ENCODE assay signal across 27 cellular contexts in the genomic region with DNA sequence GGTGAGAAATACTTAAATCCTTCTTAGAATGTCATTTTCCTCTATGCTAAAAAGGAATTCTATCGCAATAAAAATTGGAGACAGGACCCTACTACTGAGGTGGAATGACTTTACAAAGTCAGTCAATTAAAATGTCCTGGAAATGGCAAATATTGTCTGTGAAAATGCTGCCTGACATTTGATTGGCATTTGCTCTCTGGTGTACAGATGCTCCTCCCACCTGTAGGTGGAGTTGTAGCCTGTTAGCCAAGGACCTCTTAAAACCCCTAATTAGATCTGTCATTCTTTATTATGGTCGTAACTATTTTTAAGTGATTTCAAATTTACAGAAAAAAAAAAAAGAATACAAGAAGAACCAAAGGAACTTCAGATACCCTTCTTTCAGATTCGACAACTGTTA.
A peak's percentile ranks its signal among the peaks of the same experiment; 100 is the strongest.
DNase-seq lines count a peak whose midpoint lies in the region; ATAC-seq, FAIRE-seq and TF ChIP-seq lines count a peak whose summit lies in the region.
"Had no signal": no experiment of that assay in that cellular context is flagged by ENCODE, and none has a peak within 500 bp of the region (broad histone marks: within the 10 kb centered on the region; RNA-seq: fewer than 3 reads in every experiment).

No MANE protein-coding gene starts in this region.

- no peaks in the 10 kb centered on the region for H3F3A ChIP-seq in Loucy (ENCODE audit: low read depth)

- no peaks in the 10 kb centered on the region for H3K9me2 ChIP-seq in Loucy (replicated peaks; ENCODE audit: low read depth, low read length)

- no TSS peak for BruUV-seq in GM12878 (replicated peaks; lab: Mats Ljungman, UMichigan)

- H3K9ac ChIP-seq in Loucy (ENCODE audit: low read depth, low read length, poor library complexity, severe bottlenecking) (no peak overlapping the region), GM12878 (ENCODE audit: control insufficient read depth, insufficient read depth, low read length) (no peak overlapping the region)

- ATAC-seq in GM12878 (no peak), psoas muscle (no peak), lower lobe of right lung (no peak)
- ATAC-seq: activated CD8-positive, alpha-beta memory T cell treated with anti-CD3 and anti-CD28 coated beads, Interleukin-2, amount 10 ng/mL, durations not matched to agents 7 days and 5 days; gastrocnemius medialis; natural killer cell; SK-N-SH treated with all-trans-retinoic acid at 6 μM for 48 hours had no signal

- H3K36me3 ChIP-seq in Loucy (ENCODE audit: insufficient read depth, low read length) (no peaks in the 10 kb centered on the region), GM12878 (ENCODE audit: control insufficient read depth in 2 of 2, insufficient read depth in 2 of 2, low read length in 1 of 2) (no peaks in the 10 kb centered on the region), psoas muscle (ENCODE audit: insufficient read depth in 1 of 2, low read depth in 1 of 2) (no peaks in the 10 kb centered on the region), lower lobe of right lung (no peaks in the 10 kb centered on the region)
- H3K36me3 ChIP-seq: gastrocnemius medialis, stomach, tibial nerve had no signal

- H3K27me3 ChIP-seq in Loucy (ENCODE audit: insufficient read depth, low read length, poor library complexity, severe bottlenecking), result no peaks in the 10 kb centered on the region
- no peaks in the 10 kb centered on the region; a peak in 1 of 4 replicates for H3K27me3 ChIP-seq in GM12878 (replicated peaks in 1 of 2; ENCODE audit: control insufficient read depth in 2 of 2, insufficient read depth in 2 of 2, low read length in 1 of 2)
- no peaks in the 10 kb centered on the region for H3K27me3 ChIP-seq in psoas muscle (ENCODE audit: insufficient read depth in 3 of 3, low read length in 2 of 3)
- H3K27me3 ChIP-seq in lower lobe of right lung (ENCODE audit: low read depth), result no peaks in the 10 kb centered on the region
- H3K27me3 ChIP-seq: gastrocnemius medialis, stomach, tibial nerve had no signal

- no peak overlapping the region for H3K4me3 ChIP-seq in GM12864 (ENCODE audit: low read depth, low read length)
- H3K4me3 ChIP-seq in Loucy (ENCODE audit: low read length, poor library complexity, severe bottlenecking), result no peak overlapping the region
- no peak overlapping the region for H3K4me3 ChIP-seq in GM12878
- H3K4me3 ChIP-seq in psoas muscle, result no peak overlapping the region
- no peak overlapping the region for H3K4me3 ChIP-seq in lower lobe of right lung
- H3K4me3 ChIP-seq: coronary artery, gastrocnemius medialis, stomach, tibial nerve had no signal

- POLR2A ChIA-PET in GM12878 (lab: Charles Lee), result no interaction called here

- H4K20me1 ChIP-seq in Loucy (ENCODE audit: insufficient read depth, low read length, poor library complexity, severe bottlenecking) (no peaks in the 10 kb centered on the region), GM12878 (ENCODE audit: control insufficient read depth, insufficient read depth) (no peaks in the 10 kb centered on the region)

- in situ Hi-C loops in GM12878 (cut with MboI), result no loop called here

- H3K79me2 ChIP-seq in Loucy (ENCODE audit: insufficient read depth, low read length) (no peaks in the 10 kb centered on the region), GM12878 (ENCODE audit: control insufficient read depth, insufficient read depth, low read length) (no peaks in the 10 kb centered on the region)

- 12% methylated on average over 3 of the region's 3 CpGs for WGBS in GM12878 (ENCODE audit: insufficient coverage, insufficient replicate concordance, low lambda C conversion rate, missing lambda C conversion rate)
- 77 to 81% (median 78%) methylated on average over 3 of the region's 3 CpGs for WGBS in psoas muscle, 3 donors

- no peak for TF ChIP-seq POLR2A in GM12878 (IDR thresholded peaks at IDR 0.05; ENCODE audit: low read depth, low read length)

- SMC1A ChIA-PET in GM12878 (lab: Charles Lee; ENCODE audit: uncharacterized antibody, unreplicated experiment), result no interaction called here

- H3K4me2 ChIP-seq in Loucy (ENCODE audit: low read depth, low read length, poor library complexity, severe bottlenecking) (no peak overlapping the region), GM12878 (ENCODE audit: control insufficient read depth, insufficient read depth) (no peak overlapping the region)

- TF ChIP-seq CTCF in GM12864 (IDR thresholded peaks at IDR 0.05; ENCODE audit: low read depth, low read length, missing control alignments) (peak; percentile 22), Loucy (conservative IDR thresholded peaks at IDR 0.05; ENCODE audit: low read length) (peak; percentile 16; the same call in 1 of the 2 replicates), GM12878 (IDR thresholded peaks at IDR 0.05 in 2 of 3, conservative IDR thresholded peaks at IDR 0.05 in 1 of 3; ENCODE audit: control insufficient read depth in 2 of 3, extremely low read depth in 1 of 3, insufficient read depth in 1 of 3, low read depth in 3 of 3, low read length in 3 of 3) (no peak; a peak in 1 of 6 replicates), psoas muscle (IDR thresholded peaks at IDR 0.05) (peak; percentile 33), lower lobe of right lung (IDR thresholded peaks at IDR 0.05) (no peak)

- FAIRE-seq in GM12878 (lab: Jason Lieb, UNC), result no peak
- FAIRE-seq: bronchial epithelial cell, RCC 7860 had no signal

- TF ChIP-seq RAD21 in GM12878 (IDR thresholded peaks at IDR 0.05; ENCODE audit: insufficient read depth, low read depth, low read length), result no peak

- no peaks in the 10 kb centered on the region for H3K4me1 ChIP-seq in Loucy (ENCODE audit: insufficient read depth, low read length, poor library complexity, severe bottlenecking)
- no peaks in the 10 kb centered on the region for H3K4me1 ChIP-seq in GM12878 (ENCODE audit: control insufficient read depth, insufficient read depth, low read length)
- no peaks in the 10 kb centered on the region for H3K4me1 ChIP-seq in psoas muscle
- H3K4me1 ChIP-seq in lower lobe of right lung, result no peaks in the 10 kb centered on the region
- H3K4me1 ChIP-seq: gastrocnemius medialis, stomach, tibial nerve had no signal

- no peak for TF ChIP-seq EP300 in GM12878 (IDR thresholded peaks at IDR 0.05; ENCODE audit: borderline replicate concordance in 1 of 2, control insufficient read depth in 1 of 2, low read depth in 2 of 2, low read length in 2 of 2)

- no peak overlapping the region for H2AFZ ChIP-seq in Loucy (ENCODE audit: low read length)
- no peak overlapping the region for H2AFZ ChIP-seq in GM12878 (ENCODE audit: control insufficient read depth, low read depth, low read length)

- H3K27ac ChIP-seq in GM12878 (ENCODE audit: control insufficient read depth, insufficient read depth), result no peak overlapping the region
- no peak overlapping the region for H3K27ac ChIP-seq in psoas muscle
- H3K27ac ChIP-seq in lower lobe of right lung, result no peak overlapping the region
- H3K27ac ChIP-seq: coronary artery, gastrocnemius medialis, stomach, tibial nerve had no signal

- CTCF ChIA-PET in GM12878 (lab: Yijun Ruan, JAX), result no interaction called here

- intact Hi-C loops in GM12878 (cut with micrococcal nuclease; ENCODE audit: unreplicated experiment) (no loop called here), psoas muscle (cut with DNase I) (loop anchor here in 1 of 2 donors (5.0 kb wide), 1 partner anchor 360 kb away; no protein-coding TSS in a partner anchor), lower lobe of right lung (cut with DNase I) (no loop called here), posterior vena cava (cut with DNase I) (no loop called here)

- RAD21 ChIA-PET in GM12878 (lab: Charles Lee; ENCODE audit: unreplicated experiment), result no interaction called here

- H3K9me3 ChIP-seq in Loucy (ENCODE audit: insufficient read depth, low read depth, low read length) (no peaks in the 10 kb centered on the region), GM12878 (replicated peaks; ENCODE audit: control insufficient read depth, insufficient read depth, low read length) (no peaks in the 10 kb centered on the region), psoas muscle (no peaks in the 10 kb centered on the region), lower lobe of right lung (no peaks in the 10 kb centered on the region)
- H3K9me3 ChIP-seq: gastrocnemius medialis, stomach, tibial nerve had no signal

- DNase-seq in GM12864 (ENCODE audit: low read depth), result no peak
- DNase-seq in GM12878 (ENCODE audit: low read depth, low spot score), result no peak
- no peak for DNase-seq in psoas muscle
- DNase-seq in NCI-H526 treated with DMSO at 0.1 percent for 48 hours (lab: John Stamatoyannopoulos, UW), result no peak
- no peak for DNase-seq in lower lobe of right lung
- no peak for DNase-seq in posterior vena cava (ENCODE audit: low spot score)
- DNase-seq: activated CD4-positive, alpha-beta T cell treated with anti-CD3 and anti-CD28 coated beads, Interleukin-2, amount 50 U/mL, for 1 hour; activated CD8-positive, alpha-beta memory T cell treated with anti-CD3 and anti-CD28 coated beads, Interleukin-2, amount 10 ng/mL, durations not matched to agents 7 days and 5 days; activated naive CD4-positive, alpha-beta T cell treated with anti-CD3 and anti-CD28 coated beads, Interleukin-2, amount 10 ng/mL, durations not matched to agents 7 days and 5 days; amygdala; DMS53; gastrocnemius medialis; GF-D8; hypothalamus; midbrain; natural killer cell; NCI-H1048; NCI-H187; NCI-H226; posterior cingulate gyrus; stomach had no signal

TF ChIP-seq in GM12878, 131 proteins besides CTCF, POLR2A, EP300 and RAD21:
- TF ChIP-seq SPI1 (IDR thresholded peaks at IDR 0.05; ENCODE audit: borderline replicate concordance, insufficient read depth, low read depth, low read length), result no peak
- TF ChIP-seq, protein P1, sequence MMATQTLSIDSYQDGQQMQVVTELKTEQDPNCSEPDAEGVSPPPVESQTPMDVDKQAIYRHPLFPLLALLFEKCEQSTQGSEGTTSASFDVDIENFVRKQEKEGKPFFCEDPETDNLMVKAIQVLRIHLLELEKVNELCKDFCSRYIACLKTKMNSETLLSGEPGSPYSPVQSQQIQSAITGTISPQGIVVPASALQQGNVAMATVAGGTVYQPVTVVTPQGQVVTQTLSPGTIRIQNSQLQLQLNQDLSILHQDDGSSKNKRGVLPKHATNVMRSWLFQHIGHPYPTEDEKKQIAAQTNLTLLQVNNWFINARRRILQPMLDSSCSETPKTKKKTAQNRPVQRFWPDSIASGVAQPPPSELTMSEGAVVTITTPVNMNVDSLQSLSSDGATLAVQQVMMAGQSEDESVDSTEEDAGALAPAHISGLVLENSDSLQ (IDR thresholded peaks at IDR 0.05), result peak; percentile 58; the same call in 1 of the 2 replicates

Comparison
In these comparisons a context has a peak if more than half of its experiments do, and no peak if none do; other contexts are left out.
1. CTCF ChIP-seq: peak in GM12864 (single experiment), Loucy (single experiment) and psoas muscle (single experiment); none in GM12878 (0 of 3) and lower lobe of right lung (single experiment).